Comparison of ENCODE assay signal across 4 cellular contexts in the genomic region with DNA sequence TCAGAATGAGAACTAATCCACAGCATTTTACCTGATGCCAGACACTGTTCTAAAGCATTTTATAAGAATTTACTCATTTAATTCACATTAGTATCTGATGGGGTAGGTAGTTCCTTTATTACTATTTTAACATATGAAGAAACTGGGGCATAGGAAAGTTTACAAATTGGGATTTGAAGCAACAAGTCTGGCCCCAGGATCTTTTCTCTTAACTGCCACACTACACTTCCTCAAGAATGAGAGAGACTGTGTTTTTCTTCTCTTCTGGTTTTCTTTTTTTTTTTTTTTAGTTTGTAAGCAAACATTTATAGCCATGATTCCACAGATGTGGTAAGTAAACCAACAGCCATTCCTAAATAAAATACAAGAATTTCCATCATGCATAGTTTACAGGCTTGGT. TPM values are rescaled to one million over a fixed set of nuclear protein-coding genes. Genes with fewer than 3 reads are reported as not detected.
"Had no signal": no experiment of that assay in that cellular context is flagged by ENCODE, and none has a peak within 500 bp of the region (broad histone marks: within the 10 kb centered on the region; RNA-seq: fewer than 3 reads in every experiment).

No MANE protein-coding gene starts in this region.

RNA-seq across cellular contexts. Expression of gene RNU1-3, which starts 16.1 kb away (rescaled TPM):
- total RNA-seq: myocyte had no signal
- polyA plus RNA-seq: lung; mammary epithelial cell; naive thymus-derived CD4-positive, alpha-beta T cell had no signal

RNA-seq across cellular contexts. Expression of gene RNU1-4, which starts 57.5 kb away (rescaled TPM):
- total RNA-seq: myocyte had no signal
- polyA plus RNA-seq: lung; mammary epithelial cell; naive thymus-derived CD4-positive, alpha-beta T cell had no signal
